15 cellular contexts compared by ENCODE assay signal in the genomic region with DNA sequence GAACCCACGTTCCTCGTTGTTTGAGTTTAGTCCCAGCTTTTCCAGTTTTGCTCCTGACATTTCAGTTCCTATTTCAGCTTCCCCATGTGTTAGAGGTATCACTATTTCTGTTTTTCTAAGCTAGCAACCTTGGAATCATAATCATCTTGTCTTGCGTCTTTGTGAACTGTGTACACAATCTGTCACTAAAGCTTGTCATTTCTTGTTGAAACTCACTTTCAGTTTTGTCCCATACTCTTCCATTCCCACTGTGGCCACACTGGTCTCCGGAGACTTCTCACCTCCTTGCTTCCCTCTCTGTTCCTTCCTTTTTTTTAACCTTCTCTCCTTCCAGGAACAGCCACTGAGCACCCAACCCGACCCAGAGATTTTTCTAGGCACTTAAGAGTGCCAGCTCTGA.
"Had no signal": no experiment of that assay in that cellular context is flagged by ENCODE, and none has a peak within 500 bp of the region (broad histone marks: within the 10 kb centered on the region; RNA-seq: fewer than 3 reads in every experiment).

No MANE protein-coding gene starts in this region.

- H3K9me3 Mint-ChIP-seq: stimulated activated memory B cell treated with anti-CD40 and anti-IgM and Interleukin-4, amounts not matched to agents 10 μg/mL and 1 μg/mL and 100 μg/mL, for 72 hours had no signal

- ATAC-seq: left lung; stimulated activated memory B cell treated with anti-CD40 and anti-IgM and Interleukin-4, amounts not matched to agents 10 μg/mL and 1 μg/mL and 100 μg/mL, for 72 hours had no signal

- H3K27ac Mint-ChIP-seq: stimulated activated memory B cell treated with anti-CD40 and anti-IgM and Interleukin-4, amounts not matched to agents 10 μg/mL and 1 μg/mL and 100 μg/mL, for 72 hours had no signal

- H3K27me3 Mint-ChIP-seq: stimulated activated memory B cell treated with anti-CD40 and anti-IgM and Interleukin-4, amounts not matched to agents 10 μg/mL and 1 μg/mL and 100 μg/mL, for 72 hours had no signal

- H3K9me3 ChIP-seq: left lung, SJSA1, tibial nerve had no signal

- H3K27me3 ChIP-seq: cardiac muscle cell, left lung, SJSA1, tibial nerve had no signal

- DNase-seq: activated CD4-positive, alpha-beta T cell treated with anti-CD3 and anti-CD28 coated beads for 4 hours; activated effector memory CD4-positive, alpha-beta T cell treated with Interleukin-2 at 50 U/mL for 16 hours; activated T-cell treated with anti-CD3 and anti-CD28 coated beads, Interleukin-2, amount 50 U/mL, for 1 hour; foreskin melanocyte; head of caudate nucleus; islet precursor cell; left lung; SW 1271; WERI-Rb-1 had no signal

- H3K4me1 ChIP-seq: parathyroid adenoma, SJSA1 had no signal

- H3K4me3 Mint-ChIP-seq: stimulated activated memory B cell treated with anti-CD40 and anti-IgM and Interleukin-4, amounts not matched to agents 10 μg/mL and 1 μg/mL and 100 μg/mL, for 72 hours had no signal

- H3K4me3 ChIP-seq: cardiac muscle cell, left lung, SJSA1, skin epidermis, tibial nerve had no signal

- H3K27ac ChIP-seq: cardiac muscle cell, left lung, parathyroid adenoma, SJSA1, skin epidermis, tibial nerve, WERI-Rb-1 had no signal
